Comparison of ENCODE assay signal across 8 cellular contexts in the genomic region with DNA sequence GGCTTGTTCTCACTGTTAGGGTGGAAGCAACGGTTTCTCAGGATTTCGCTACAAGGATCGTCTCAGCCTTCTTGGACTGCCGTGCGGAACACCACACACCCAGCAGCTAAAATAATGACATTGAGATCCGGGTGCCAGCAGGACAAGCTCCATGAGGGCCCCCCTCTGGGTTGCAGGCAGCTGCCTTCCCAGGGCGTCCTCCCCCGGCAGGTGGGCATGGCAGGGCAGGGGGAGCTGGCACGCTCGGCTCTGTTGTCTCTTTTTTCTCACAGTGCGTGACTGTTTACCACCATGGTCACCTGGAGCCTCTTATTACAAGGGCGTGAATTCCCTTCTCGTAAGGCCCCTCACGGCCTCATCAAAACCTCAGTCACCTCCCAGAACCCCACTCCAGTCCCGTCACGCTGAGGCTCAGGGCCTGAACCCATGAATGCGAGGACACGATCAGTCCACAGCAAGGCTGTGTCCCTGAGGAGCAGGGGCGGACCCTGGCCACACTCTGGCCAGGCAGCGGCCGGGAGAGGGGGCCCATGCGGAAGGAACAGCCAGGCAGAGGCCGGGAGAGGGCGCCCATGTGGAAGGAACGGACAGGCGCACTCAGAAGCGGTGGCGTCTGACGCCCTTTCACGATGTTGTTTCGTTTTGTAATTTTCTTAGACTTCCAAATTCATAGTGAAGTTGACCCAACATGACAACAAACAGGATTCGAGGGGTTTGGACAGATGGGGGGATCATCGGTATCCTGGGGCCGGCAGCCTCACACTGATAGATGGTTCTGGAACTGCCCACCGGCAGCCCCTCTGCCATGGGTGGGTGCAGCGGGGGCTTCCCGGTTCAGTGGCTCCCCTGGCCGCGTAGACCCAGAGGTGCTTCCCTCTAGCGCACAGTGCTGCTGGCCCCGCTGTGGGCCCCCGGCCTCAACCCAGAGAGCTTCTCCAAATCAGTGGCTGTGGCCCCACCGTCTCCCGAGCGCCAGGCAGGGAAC. TPM values are rescaled to one million over a fixed set of nuclear protein-coding genes. Genes with fewer than 3 reads are reported as not detected.
DNase-seq lines count a peak whose midpoint lies in the region; ATAC-seq, FAIRE-seq and TF ChIP-seq lines count a peak whose summit lies in the region.

No MANE protein-coding gene starts in this region.

- intact Hi-C loops in kidney (cut with DNase I) = no loop called here

- H3K36me3 ChIP-seq in KMS-11 (ENCODE audit: insufficient read depth) = no peaks in the 10 kb centered on the region
- no peaks in the 10 kb centered on the region for H3K36me3 ChIP-seq in kidney (ENCODE audit: control insufficient read depth in 1 of 2, insufficient read depth in 2 of 2, low read length in 2 of 2)

- H3K9me3 ChIP-seq in kidney (ENCODE audit: control insufficient read depth in 1 of 2, low read length in 2 of 2) = no peaks in the 10 kb centered on the region

- H3K9ac ChIP-seq in KMS-11 = no peak overlapping the region
- H3K9ac ChIP-seq in kidney (ENCODE audit: low read length in 2 of 2) = peak overlapping the region in 1 of 2 donors; percentile 71

- peak overlapping the region; percentile 29 for H3K4me2 ChIP-seq in KMS-11

- no peaks in the 10 kb centered on the region for H3K79me2 ChIP-seq in KMS-11 (ENCODE audit: insufficient read depth, low read depth)

- FAIRE-seq in kidney (lab: Jason Lieb, UNC) = no peak

- no peak for ATAC-seq in HG03571 (IDR thresholded peaks at IDR 0.05; ENCODE audit: unreplicated experiment)

- H3K27me3 ChIP-seq in KMS-11 (ENCODE audit: insufficient read depth, low read depth) = peaks cover 2% of the 10 kb centered on the region; the same call in 1 of the 2 replicates

- TF ChIP-seq CTCF in KMS-11 (conservative IDR thresholded peaks at IDR 0.05; ENCODE audit: low read depth, low read length) (no peak; the same call in 1 of the 2 replicates), kidney (IDR thresholded peaks at IDR 0.05; ENCODE audit: borderline replicate concordance, extremely low read depth, insufficient read depth) (peak; percentile 63)

- no peaks in the 10 kb centered on the region for H3K4me1 ChIP-seq in KMS-11 (ENCODE audit: low read depth, poor library complexity, severe bottlenecking)
- peaks cover 0 to 30% of the 10 kb centered on the region in 2 donors for H3K4me1 ChIP-seq in kidney (ENCODE audit: control insufficient read depth in 1 of 2, insufficient read depth in 1 of 2, low read depth in 1 of 2, low read length in 2 of 2)

- DNase-seq in EL (peak; percentile 72), SHP77 treated with DMSO at 0.1 percent for 48 hours (lab: John Stamatoyannopoulos, UW) (peak; percentile 83), kidney (peak; percentile 92), cortex of kidney (lab: John Stamatoyannopoulos, UW) (no peak)
- DNase-seq in central memory CD4-positive, alpha-beta T cell = peak; percentile 22
- DNase-seq in stimulated activated CD4-positive, alpha-beta T cell treated with anti-CD3 and anti-CD28 coated beads, Interleukin-2, amount 100 ng/mL, for 48 hours = peak; percentile 23 to 31

- H2AFZ ChIP-seq in KMS-11 (ENCODE audit: low read depth) = peak overlapping the region; percentile 38; the same call in 1 of the 2 replicates

- H3K4me3 ChIP-seq in KMS-11 (IDR thresholded peaks at IDR 0.05; ENCODE audit: insufficient read depth, low read depth, low read length) = no peak overlapping the region
- H3K4me3 ChIP-seq in kidney (ENCODE audit: low read length in 2 of 2) = peak overlapping the region; percentile 31 to 68

- H3K27ac ChIP-seq in KMS-11 (no peak overlapping the region), kidney (ENCODE audit: low read depth in 2 of 2, low read length in 2 of 2) (peak overlapping the region in 1 of 2 donors; percentile 53)

- H4K20me1 ChIP-seq in KMS-11 (ENCODE audit: insufficient read depth) = no peaks in the 10 kb centered on the region

RNA-seq across cellular contexts. Expression of gene LRCOL1, which starts 10.0 kb away (rescaled TPM):
- 1.8 TPM for total RNA-seq in kidney
- polyA plus RNA-seq in kidney (ENCODE audit: insufficient read depth, low read depth, low replicate concordance) = 1.0 TPM

RNA-seq across cellular contexts. Expression of gene P2RX2, which starts 18.2 kb away (rescaled TPM):
- 0.19 TPM for total RNA-seq in kidney
- 0.37 TPM for polyA plus RNA-seq in kidney (ENCODE audit: insufficient read depth, low read depth, low replicate concordance)
